ENCODE assay signal across 39 cellular contexts in genomic region chr13:80199067-80199466, GRCh38.
"Had no signal": no experiment of that assay in that cellular context is flagged by ENCODE, and none has a peak within 500 bp of the region (broad histone marks: within the 10 kb centered on the region; RNA-seq: fewer than 3 reads in every experiment).

No MANE protein-coding gene starts in this region.

- DNase-seq: activated CD4-positive, alpha-beta memory T cell treated with anti-CD3 and anti-CD28 coated beads, Interleukin-2, amount 10 ng/mL, durations not matched to agents 7 days and 5 days; activated CD4-positive, alpha-beta T cell treated with anti-CD3 and anti-CD28 coated beads for 1 hour; activated CD4-positive, alpha-beta T cell treated with anti-CD3 and anti-CD28 coated beads for 36 hours; activated CD4-positive, alpha-beta T cell treated with anti-CD3 and anti-CD28 coated beads for 48 hours; activated CD4-positive, alpha-beta T cell treated with anti-CD3 and anti-CD28 coated beads, Interleukin-2, amount 10 ng/mL, durations not matched to agents 7 days and 5 days; activated CD4-positive, alpha-beta T cell treated with anti-CD3 and anti-CD28 coated beads, Interleukin-2, amount 50 U/mL, for 48 hours; activated CD4-positive, CD25-positive, alpha-beta regulatory T cell; activated CD8-positive, alpha-beta memory T cell treated with anti-CD3 and anti-CD28 coated beads for 24 hours; activated CD8-positive, alpha-beta memory T cell treated with anti-CD3 and anti-CD28 coated beads, Interleukin-2, amount 10 ng/mL, durations not matched to agents 7 days and 5 days; activated CD8-positive, alpha-beta memory T cell treated with anti-CD3 and anti-CD28 coated beads, Interleukin-2, amount 50 U/mL, for 48 hours; activated CD8-positive, alpha-beta T cell treated with anti-CD3 and anti-CD28 coated beads, Interleukin-2, amount 10 ng/mL, durations not matched to agents 7 days and 5 days; activated effector memory CD4-positive, alpha-beta T cell treated with Interleukin-2 at 50 U/mL for 16 hours; activated gamma-delta T cell; activated naive CD4-positive, alpha-beta T cell treated with anti-CD3 and anti-CD28 coated beads, Interleukin-2, amount 10 ng/mL, durations not matched to agents 7 days and 5 days; activated naive CD4-positive, alpha-beta T cell treated with Interleukin-2 at 50 U/mL for 16 hours; activated naive CD8-positive, alpha-beta T cell treated with anti-CD3 and anti-CD28 coated beads, Interleukin-2, amount 10 ng/mL, durations not matched to agents 7 days and 5 days; activated naive CD8-positive, alpha-beta T cell treated with anti-CD3 and anti-CD28 coated beads, Interleukin-2, amount 50 U/mL, for 24 hours; activated T-cell treated with anti-CD3 and anti-CD28 coated beads, Interleukin-2, amount 50 U/mL, for 24 hours; activated T-cell treated with anti-CD3 and anti-CD28 coated beads, Interleukin-2, amount 50 U/mL, for 48 hours; amygdala; anterior cingulate cortex; caudate nucleus; cerebellar nuclear complex; T-helper 1 cell; T-helper 2 cell; T-helper 9 cell; WERI-Rb-1 had no signal

- H3K4me3 Mint-ChIP-seq: activated CD4-positive, alpha-beta memory T cell treated with anti-CD3 and anti-CD28 coated beads, Interleukin-2, amount 10 ng/mL, durations not matched to agents 7 days and 5 days; activated CD4-positive, alpha-beta T cell treated with anti-CD3 and anti-CD28 coated beads for 36 hours; activated CD4-positive, alpha-beta T cell treated with anti-CD3 and anti-CD28 coated beads, Interleukin-2, amount 10 ng/mL, durations not matched to agents 7 days and 5 days; activated CD8-positive, alpha-beta memory T cell treated with anti-CD3 and anti-CD28 coated beads, Interleukin-2, amount 10 ng/mL, durations not matched to agents 7 days and 5 days; activated CD8-positive, alpha-beta T cell treated with anti-CD3 and anti-CD28 coated beads, Interleukin-2, amount 10 ng/mL, durations not matched to agents 7 days and 5 days; activated naive CD4-positive, alpha-beta T cell treated with anti-CD3 and anti-CD28 coated beads, Interleukin-2, amount 10 ng/mL, durations not matched to agents 7 days and 5 days; activated naive CD4-positive, alpha-beta T cell treated with anti-CD3 and anti-CD28 coated beads, Interleukin-2, amount 50 U/mL, for 24 hours; activated naive CD8-positive, alpha-beta T cell; activated naive CD8-positive, alpha-beta T cell treated with anti-CD3 and anti-CD28 coated beads, Interleukin-2, amount 10 ng/mL, durations not matched to agents 7 days and 5 days; activated naive CD8-positive, alpha-beta T cell treated with anti-CD3 and anti-CD28 coated beads, Interleukin-2, amount 50 U/mL, for 24 hours; activated T-cell treated with anti-CD3 and anti-CD28 coated beads, Interleukin-2, amount 50 U/mL, for 24 hours; brain; central memory CD8-positive, alpha-beta T cell; T-helper 1 cell treated with Interleukin-12 subunit alpha and Interleukin-12 subunit beta and Interleukin-4 antibody, amounts not matched to agents 30 μg/mL and 1 μg/mL, for 36 hours; T-helper 2 cell treated with Interferon-gamma antibody and Interleukin-4, amounts not matched to agents 5 μg/mL and 100 μg/mL, for 36 hours; WTC11 had no signal

- H3K27me3 ChIP-seq: ascending aorta, cardiac muscle cell had no signal

- H3K9me3 Mint-ChIP-seq: activated CD4-positive, alpha-beta T cell treated with anti-CD3 and anti-CD28 coated beads, Interleukin-2, amount 10 ng/mL, durations not matched to agents 7 days and 5 days; activated naive CD4-positive, alpha-beta T cell treated with anti-CD3 and anti-CD28 coated beads, Interleukin-2, amount 10 ng/mL, durations not matched to agents 7 days and 5 days; activated naive CD8-positive, alpha-beta T cell treated with anti-CD3 and anti-CD28 coated beads, Interleukin-2, amount 10 ng/mL, durations not matched to agents 7 days and 5 days; activated T-cell treated with anti-CD3 and anti-CD28 coated beads, Interleukin-2, amount 50 U/mL, for 24 hours; activated T-helper 2 cell treated with anti-CD3 and anti-CD28 coated beads, Interferon-gamma antibody, Interleukin-2, Interleukin-4, amounts not matched to agents 10 μg/mL and 5 μg/mL and 100 μg/mL, durations not matched to agents 14 hours and 24 hours and 36 hours; T-helper 1 cell treated with Interleukin-12 subunit alpha and Interleukin-12 subunit beta and Interleukin-4 antibody, amounts not matched to agents 30 μg/mL and 1 μg/mL, for 36 hours; T-helper 2 cell treated with Interferon-gamma antibody and Interleukin-4, amounts not matched to agents 5 μg/mL and 100 μg/mL, for 36 hours had no signal

- ATAC-seq: activated CD4-positive, alpha-beta T cell treated with anti-CD3 and anti-CD28 coated beads for 36 hours; activated CD4-positive, CD25-positive, alpha-beta regulatory T cell treated with anti-CD3 and anti-CD28 coated beads, Interleukin-2, amount 50 U/mL, for 24 hours; activated CD8-positive, alpha-beta memory T cell treated with anti-CD3 and anti-CD28 coated beads, Interleukin-2, amount 10 ng/mL, durations not matched to agents 7 days and 5 days; activated CD8-positive, alpha-beta T cell treated with anti-CD3 and anti-CD28 coated beads, Interleukin-2, amount 10 ng/mL, durations not matched to agents 7 days and 5 days; activated naive CD8-positive, alpha-beta T cell treated with anti-CD3 and anti-CD28 coated beads, Interleukin-2, amount 50 U/mL, for 24 hours; WTC11 had no signal

- H3K4me1 ChIP-seq: ascending aorta had no signal

- H3K36me3 Mint-ChIP-seq: activated CD8-positive, alpha-beta memory T cell treated with anti-CD3 and anti-CD28 coated beads, Interleukin-2, amount 10 ng/mL, durations not matched to agents 7 days and 5 days; activated naive CD4-positive, alpha-beta T cell treated with anti-CD3 and anti-CD28 coated beads, Interleukin-2, amount 10 ng/mL, durations not matched to agents 7 days and 5 days; activated naive CD4-positive, alpha-beta T cell treated with anti-CD3 and anti-CD28 coated beads, Interleukin-2, amount 50 U/mL, for 24 hours; activated naive CD8-positive, alpha-beta T cell; activated naive CD8-positive, alpha-beta T cell treated with anti-CD3 and anti-CD28 coated beads, Interleukin-2, amount 10 ng/mL, durations not matched to agents 7 days and 5 days; WTC11 had no signal

- H3K27ac ChIP-seq: ascending aorta, cardiac muscle cell, WERI-Rb-1 had no signal

- H3K4me3 ChIP-seq: ascending aorta, cardiac muscle cell had no signal

- FAIRE-seq: bronchial epithelial cell had no signal

- H3K9me3 ChIP-seq: ascending aorta had no signal

- H3K36me3 ChIP-seq: ascending aorta, cardiac muscle cell, WERI-Rb-1 had no signal

- H3K27ac Mint-ChIP-seq: activated CD4-positive, alpha-beta memory T cell treated with anti-CD3 and anti-CD28 coated beads, Interleukin-2, amount 10 ng/mL, durations not matched to agents 7 days and 5 days; activated CD4-positive, alpha-beta T cell treated with anti-CD3 and anti-CD28 coated beads for 36 hours; activated CD4-positive, alpha-beta T cell treated with anti-CD3 and anti-CD28 coated beads, Interleukin-2, amount 10 ng/mL, durations not matched to agents 7 days and 5 days; activated CD8-positive, alpha-beta memory T cell treated with anti-CD3 and anti-CD28 coated beads, Interleukin-2, amount 10 ng/mL, durations not matched to agents 7 days and 5 days; activated CD8-positive, alpha-beta T cell treated with anti-CD3 and anti-CD28 coated beads, Interleukin-2, amount 10 ng/mL, durations not matched to agents 7 days and 5 days; activated naive CD4-positive, alpha-beta T cell treated with anti-CD3 and anti-CD28 coated beads, Interleukin-2, amount 10 ng/mL, durations not matched to agents 7 days and 5 days; activated naive CD4-positive, alpha-beta T cell treated with anti-CD3 and anti-CD28 coated beads, Interleukin-2, amount 50 U/mL, for 24 hours; activated naive CD8-positive, alpha-beta T cell; activated naive CD8-positive, alpha-beta T cell treated with anti-CD3 and anti-CD28 coated beads, Interleukin-2, amount 10 ng/mL, durations not matched to agents 7 days and 5 days; activated naive CD8-positive, alpha-beta T cell treated with anti-CD3 and anti-CD28 coated beads, Interleukin-2, amount 50 U/mL, for 24 hours; activated T-cell treated with anti-CD3 and anti-CD28 coated beads, Interleukin-2, amount 50 U/mL, for 24 hours; activated T-helper 2 cell treated with anti-CD3 and anti-CD28 coated beads, Interferon-gamma antibody, Interleukin-2, Interleukin-4, amounts not matched to agents 10 μg/mL and 5 μg/mL and 100 μg/mL, durations not matched to agents 14 hours and 24 hours and 36 hours; T-helper 1 cell treated with Interleukin-12 subunit alpha and Interleukin-12 subunit beta and Interleukin-4 antibody, amounts not matched to agents 30 μg/mL and 1 μg/mL, for 36 hours; T-helper 2 cell treated with Interferon-gamma antibody and Interleukin-4, amounts not matched to agents 5 μg/mL and 100 μg/mL, for 36 hours; WTC11 had no signal

- H3K4me1 Mint-ChIP-seq: activated CD4-positive, alpha-beta memory T cell treated with anti-CD3 and anti-CD28 coated beads, Interleukin-2, amount 10 ng/mL, durations not matched to agents 7 days and 5 days; activated CD4-positive, alpha-beta T cell treated with anti-CD3 and anti-CD28 coated beads for 36 hours; activated CD4-positive, alpha-beta T cell treated with anti-CD3 and anti-CD28 coated beads, Interleukin-2, amount 10 ng/mL, durations not matched to agents 7 days and 5 days; activated CD8-positive, alpha-beta memory T cell treated with anti-CD3 and anti-CD28 coated beads, Interleukin-2, amount 10 ng/mL, durations not matched to agents 7 days and 5 days; activated naive CD4-positive, alpha-beta T cell treated with anti-CD3 and anti-CD28 coated beads, Interleukin-2, amount 10 ng/mL, durations not matched to agents 7 days and 5 days; activated naive CD4-positive, alpha-beta T cell treated with anti-CD3 and anti-CD28 coated beads, Interleukin-2, amount 50 U/mL, for 24 hours; activated naive CD8-positive, alpha-beta T cell treated with anti-CD3 and anti-CD28 coated beads, Interleukin-2, amount 10 ng/mL, durations not matched to agents 7 days and 5 days; activated naive CD8-positive, alpha-beta T cell treated with anti-CD3 and anti-CD28 coated beads, Interleukin-2, amount 50 U/mL, for 24 hours; central memory CD8-positive, alpha-beta T cell had no signal

- H3K27me3 Mint-ChIP-seq: activated CD4-positive, alpha-beta memory T cell treated with anti-CD3 and anti-CD28 coated beads, Interleukin-2, amount 10 ng/mL, durations not matched to agents 7 days and 5 days; activated CD4-positive, alpha-beta T cell treated with anti-CD3 and anti-CD28 coated beads for 36 hours; activated CD4-positive, alpha-beta T cell treated with anti-CD3 and anti-CD28 coated beads, Interleukin-2, amount 10 ng/mL, durations not matched to agents 7 days and 5 days; activated CD8-positive, alpha-beta memory T cell treated with anti-CD3 and anti-CD28 coated beads, Interleukin-2, amount 10 ng/mL, durations not matched to agents 7 days and 5 days; activated naive CD4-positive, alpha-beta T cell treated with anti-CD3 and anti-CD28 coated beads, Interleukin-2, amount 10 ng/mL, durations not matched to agents 7 days and 5 days; activated naive CD8-positive, alpha-beta T cell treated with anti-CD3 and anti-CD28 coated beads, Interleukin-2, amount 10 ng/mL, durations not matched to agents 7 days and 5 days; activated naive CD8-positive, alpha-beta T cell treated with anti-CD3 and anti-CD28 coated beads, Interleukin-2, amount 50 U/mL, for 24 hours; activated T-cell treated with anti-CD3 and anti-CD28 coated beads, Interleukin-2, amount 50 U/mL, for 24 hours; brain; central memory CD8-positive, alpha-beta T cell had no signal
